Comparison of ENCODE assay signal across 10 cellular contexts in genomic region chr12:113152196-113152834, GRCh38. TPM values are rescaled to one million over a fixed set of nuclear protein-coding genes. Genes with fewer than 3 reads are reported as not detected.
A peak's percentile ranks its signal among the peaks of the same experiment; 100 is the strongest.
DNase-seq lines count a peak whose midpoint lies in the region; ATAC-seq, FAIRE-seq and TF ChIP-seq lines count a peak whose summit lies in the region.
"Had no signal": no experiment of that assay in that cellular context is flagged by ENCODE, and none has a peak within 500 bp of the region (broad histone marks: within the 10 kb centered on the region; RNA-seq: fewer than 3 reads in every experiment).

No MANE protein-coding gene starts in this region.

- intact Hi-C loops in PC-9 (cut with micrococcal nuclease; ENCODE audit: unreplicated experiment) (loop anchor here (2.0 to 10.0 kb wide), 2 partner anchors 18 to 248 kb away; partner anchors contain the start of genes OAS1 and RASAL1), endothelial cell of umbilical vein (cut with micrococcal nuclease) (loop anchor here (2.0 to 5.0 kb wide), 2 partner anchors 55 to 248 kb away; no protein-coding TSS in a partner anchor), psoas muscle (cut with DNase I) (loop anchor here (5.0 to 10.0 kb wide), 2 partner anchors 98 to 105 kb away; partner anchors contain the start of gene DTX1 (in 1 of the 2))

- dilution Hi-C loops in endothelial cell of umbilical vein (cut with MboI; ENCODE audit: extremely low pct_ligation_motif_present, low sequenced_read_pairs): no loop called here

- BruUV-seq in PC-9 (replicated peaks; lab: Mats Ljungman, UMichigan) (no TSS peak), endothelial cell of umbilical vein (replicated peaks; lab: Mats Ljungman, UMichigan) (no TSS peak)

- H3K79me2 ChIP-seq in PC-9 (ENCODE audit: low read depth): no peaks in the 10 kb centered on the region
- no peaks in the 10 kb centered on the region for H3K79me2 ChIP-seq in endothelial cell of umbilical vein (ENCODE audit: control insufficient read depth, insufficient read depth, low read length)

- TF ChIP-seq CTCF in PC-9 (conservative IDR thresholded peaks at IDR 0.05) (no peak), endothelial cell of umbilical vein (IDR thresholded peaks at IDR 0.05; ENCODE audit: extremely low read depth in 1 of 2, insufficient read depth in 1 of 2, low read depth in 1 of 2, low read length in 2 of 2) (no peak), psoas muscle (IDR thresholded peaks at IDR 0.05) (no peak)

- no peak overlapping the region for H3K9ac ChIP-seq in endothelial cell of umbilical vein (replicated peaks; ENCODE audit: extremely low read depth, insufficient read depth, low read length)

- H3K9me2 ChIP-seq in PC-9 (ENCODE audit: insufficient read depth): no peaks in the 10 kb centered on the region

- H3K9me1 ChIP-seq in endothelial cell of umbilical vein (replicated peaks; ENCODE audit: control insufficient read depth, extremely low read depth, insufficient read depth, low read length): no peaks in the 10 kb centered on the region

- H3K36me3 ChIP-seq in PC-9 (ENCODE audit: low read depth): no peaks in the 10 kb centered on the region
- H3K36me3 ChIP-seq in endothelial cell of umbilical vein (ENCODE audit: control insufficient read depth in 2 of 2, extremely low read depth in 1 of 2, insufficient read depth in 2 of 2, low read length in 2 of 2): no peaks in the 10 kb centered on the region
- H3K36me3 ChIP-seq in psoas muscle (ENCODE audit: insufficient read depth in 1 of 2, low read depth in 1 of 2): peaks cover 0 to under 1% of the 10 kb centered on the region in 2 donors

- peak overlapping the region; percentile 88; the same call in 1 of the 2 replicates for H2AFZ ChIP-seq in PC-9
- no peak overlapping the region for H2AFZ ChIP-seq in endothelial cell of umbilical vein (ENCODE audit: low read depth, low read length)

- TF ChIP-seq POLR2A in endothelial cell of umbilical vein (IDR thresholded peaks at IDR 0.05; ENCODE audit: low read depth, low read length): no peak

- no peak overlapping the region for H3K27ac ChIP-seq in PC-9
- H3K27ac ChIP-seq in endothelial cell of umbilical vein (ENCODE audit: insufficient read depth, low read depth, low read length): no peak overlapping the region
- no peak overlapping the region for H3K27ac ChIP-seq in psoas muscle

- CTCF ChIA-PET in PC-9 (lab: Charles Lee): interaction anchor here (0.5 to 2.9 kb wide), 4 partner anchors 17 to 172 kb away, joined by 3 to 21 read pairs (median 6); partner anchors contain the start of gene RASAL1
- CTCF ChIA-PET in endothelial cell of umbilical vein (lab: Charles Lee): interaction anchor here (0.7 to 5.9 kb wide), 7 partner anchors 8 to 159 kb away, joined by 3 to 114 read pairs (median 10); no protein-coding TSS in a partner anchor

- POLR2A ChIA-PET in PC-9 (lab: Charles Lee; ENCODE audit: unreplicated experiment): interaction anchor here (0.6 kb wide), 2 partner anchors 358 to 1567 kb away, joined by 6 to 14 read pairs; no protein-coding TSS in a partner anchor
- POLR2A ChIA-PET in endothelial cell of umbilical vein (lab: Charles Lee): no interaction called here

- H3K9me3 ChIP-seq in PC-9 (ENCODE audit: insufficient read depth, low read depth): no peaks in the 10 kb centered on the region
- no peaks in the 10 kb centered on the region for H3K9me3 ChIP-seq in endothelial cell of umbilical vein (replicated peaks; ENCODE audit: control insufficient read depth, insufficient read depth, low read length)
- no peaks in the 10 kb centered on the region for H3K9me3 ChIP-seq in psoas muscle

- ATAC-seq in psoas muscle: no peak
- ATAC-seq in HG03139 (IDR thresholded peaks at IDR 0.05; ENCODE audit: unreplicated experiment): no peak

- DNase-seq in DMS53 (lab: John Stamatoyannopoulos, UW) (peak; percentile 53), DMS53 treated with DMSO at 0.1 percent for 48 hours (lab: John Stamatoyannopoulos, UW; ENCODE audit: unreplicated experiment) (no peak), PC-9 (no peak), endothelial cell of umbilical vein (ENCODE audit: low read depth, low spot score) (no peak), psoas muscle (no peak), SW 1271 (lab: John Stamatoyannopoulos, UW) (no peak), SHP77 (lab: John Stamatoyannopoulos, UW) (no peak)

- H3K4me2 ChIP-seq in PC-9 (peak overlapping the region; percentile 81), endothelial cell of umbilical vein (ENCODE audit: insufficient read depth, low read length) (peak overlapping the region; percentile 64)

- no peaks in the 10 kb centered on the region for H3K27me3 ChIP-seq in PC-9 (ENCODE audit: insufficient read depth, low read depth)
- H3K27me3 ChIP-seq in endothelial cell of umbilical vein (ENCODE audit: control insufficient read depth in 2 of 2, insufficient read depth in 2 of 2, low read length in 2 of 2): peaks cover 22 to 29% of the 10 kb centered on the region in 2 experiments
- H3K27me3 ChIP-seq in psoas muscle (ENCODE audit: insufficient read depth in 3 of 3, low read length in 2 of 3): peaks cover 0 to 63% (median 9%) of the 10 kb centered on the region in 3 donors

- H3K4me1 ChIP-seq in PC-9 (replicated peaks; ENCODE audit: insufficient read depth) (peaks cover 18% of the 10 kb centered on the region; the same call in 1 of the 2 replicates), endothelial cell of umbilical vein (ENCODE audit: control insufficient read depth, extremely low read depth, insufficient read depth, low read length) (no peaks in the 10 kb centered on the region), psoas muscle (peaks cover 8% of the 10 kb centered on the region)

- WGBS in psoas muscle, 3 donors: 24 to 29% (median 26%) methylated on average over 9 of the region's 9 CpGs

- no peak for FAIRE-seq in endothelial cell of umbilical vein (lab: Jason Lieb, UNC)
- FAIRE-seq: A204.1 had no signal

- H3K4me3 ChIP-seq in PC-9 (peak overlapping the region; percentile 61; the same call in 1 of the 2 replicates), endothelial cell of umbilical vein (replicated peaks in 1 of 3; ENCODE audit: insufficient read depth in 1 of 3, low read depth in 1 of 3, low read length in 3 of 3) (no peak overlapping the region), psoas muscle (peak overlapping the region; percentile 50)

- peaks cover 14% of the 10 kb centered on the region; the same call in 1 of the 2 replicates for H3F3A ChIP-seq in PC-9 (ENCODE audit: insufficient read depth, low read depth)

- H4K20me1 ChIP-seq in PC-9 (ENCODE audit: insufficient read depth) (no peaks in the 10 kb centered on the region), endothelial cell of umbilical vein (replicated peaks; ENCODE audit: control insufficient read depth, extremely low read depth, insufficient read depth, low read length) (no peaks in the 10 kb centered on the region)

TF ChIP-seq in endothelial cell of umbilical vein, 7 proteins besides CTCF, POLR2A, EP300 and RAD21 (continues in another document):
- TF ChIP-seq MYC (IDR thresholded peaks at IDR 0.05; ENCODE audit: low read depth, low read length) (no peak), EZH2 (IDR thresholded peaks at IDR 0.05; ENCODE audit: borderline replicate concordance, low read depth, low read length, severe bottlenecking) (no peak)

RNA-seq across cellular contexts. Expression of gene CFAP73, which starts 2.8 kb away (rescaled TPM):
- 1.3 and 1.9 TPM in 2 replicates for total RNA-seq in PC-9 (2021)
- not detected in 2 replicates for total RNA-seq in endothelial cell of umbilical vein
- polyA plus RNA-seq in endothelial cell of umbilical vein: not detected in 2 replicates
- polyA plus RNA-seq in endothelial cell of umbilical vein (2011; cell fraction: cytosol; rRNA removed): not detected in 2 replicates
- not detected in 2 replicates for polyA plus RNA-seq in endothelial cell of umbilical vein (2011; cell fraction: nucleus; rRNA removed)
- polyA plus RNA-seq in endothelial cell of umbilical vein (2012): 0.12 and 0.15 TPM in 2 replicates
- polyA minus RNA-seq in endothelial cell of umbilical vein: not detected in 2 replicates
- polyA minus RNA-seq in endothelial cell of umbilical vein (2011; cell fraction: cytosol; rRNA and poly(A)+ RNA removed): 1.0 TPM
- not detected in 2 replicates for polyA minus RNA-seq in endothelial cell of umbilical vein (2011; cell fraction: nucleus; rRNA and poly(A)+ RNA removed)
- total RNA-seq in psoas muscle: not detected
- polyA plus RNA-seq in psoas muscle: under 1 TPM; 0.17 to 0.35 (median 0.30) TPM
- total RNA-seq: glomerular endothelial cell had no signal

RNA-seq across cellular contexts. Expression of gene RASAL1, which starts 16.8 kb away (rescaled TPM):
- total RNA-seq in PC-9 (2021): 14.9 and 23.6 TPM in 2 replicates
- not detected in 2 replicates for total RNA-seq in endothelial cell of umbilical vein
- polyA plus RNA-seq in endothelial cell of umbilical vein: not detected in 2 replicates
- polyA plus RNA-seq in endothelial cell of umbilical vein (2011; cell fraction: cytosol; rRNA removed): not detected in 2 replicates
- not detected in 2 replicates for polyA plus RNA-seq in endothelial cell of umbilical vein (2011; cell fraction: nucleus; rRNA removed)
- polyA plus RNA-seq in endothelial cell of umbilical vein (2012): not detected in 2 replicates
- polyA minus RNA-seq in endothelial cell of umbilical vein: not detected in 2 replicates
- polyA minus RNA-seq in endothelial cell of umbilical vein (2011; cell fraction: cytosol; rRNA and poly(A)+ RNA removed): not detected
- polyA minus RNA-seq in endothelial cell of umbilical vein (2011; cell fraction: nucleus; rRNA and poly(A)+ RNA removed): not detected in 2 replicates
- under 1 TPM in 1 of 4 donors, not detected in 3; 0.89 TPM for total RNA-seq in psoas muscle
- polyA plus RNA-seq in psoas muscle: not detected
- total RNA-seq: glomerular endothelial cell had no signal

RNA-seq across cellular contexts. Expression of gene DDX54, which starts 33.0 kb away (rescaled TPM):
- total RNA-seq in PC-9 (2021): 80.1 and 81.3 TPM in 2 replicates
- total RNA-seq in endothelial cell of umbilical vein: 76.4 and 90.0 TPM in 2 replicates
- polyA plus RNA-seq in endothelial cell of umbilical vein: 41.9 and 54.1 TPM in 2 replicates
- polyA plus RNA-seq in endothelial cell of umbilical vein (2011; cell fraction: cytosol; rRNA removed): 60.6 and 60.8 TPM in 2 replicates
- 70.0 and 79.9 TPM in 2 replicates for polyA plus RNA-seq in endothelial cell of umbilical vein (2011; cell fraction: nucleus; rRNA removed)
- polyA plus RNA-seq in endothelial cell of umbilical vein (2012): 34.6 and 38.7 TPM in 2 replicates
- 26.9 and 43.8 TPM in 2 replicates for polyA minus RNA-seq in endothelial cell of umbilical vein
- 41.9 TPM for polyA minus RNA-seq in endothelial cell of umbilical vein (2011; cell fraction: cytosol; rRNA and poly(A)+ RNA removed)
- polyA minus RNA-seq in endothelial cell of umbilical vein (2011; cell fraction: nucleus; rRNA and poly(A)+ RNA removed): 36.6 and 38.9 TPM in 2 replicates
- 10 to 100 TPM; 61.9 to 93.5 (median 81.5) TPM for total RNA-seq in psoas muscle
- 10 to 100 TPM; 53.6 to 88.7 (median 53.7) TPM for polyA plus RNA-seq in psoas muscle

RNA-seq across cellular contexts. Expression of gene RITA1, which starts 33.2 kb away (rescaled TPM):
- total RNA-seq in PC-9 (2021): 15.8 and 16.1 TPM in 2 replicates
- total RNA-seq in endothelial cell of umbilical vein: 20.4 and 20.7 TPM in 2 replicates
- 21.1 and 21.3 TPM in 2 replicates for polyA plus RNA-seq in endothelial cell of umbilical vein
- 12.9 and 16.2 TPM in 2 replicates for polyA plus RNA-seq in endothelial cell of umbilical vein (2011; cell fraction: cytosol; rRNA removed)
- polyA plus RNA-seq in endothelial cell of umbilical vein (2011; cell fraction: nucleus; rRNA removed): 6.4 and 7.6 TPM in 2 replicates
- polyA plus RNA-seq in endothelial cell of umbilical vein (2012): 16.4 and 17.8 TPM in 2 replicates
- polyA minus RNA-seq in endothelial cell of umbilical vein: 7.9 and 8.3 TPM in 2 replicates
- 22.8 TPM for polyA minus RNA-seq in endothelial cell of umbilical vein (2011; cell fraction: cytosol; rRNA and poly(A)+ RNA removed)
- 4.5 and 8.0 TPM in 2 replicates for polyA minus RNA-seq in endothelial cell of umbilical vein (2011; cell fraction: nucleus; rRNA and poly(A)+ RNA removed)
- total RNA-seq in psoas muscle: 10 to 100 TPM; 13.0 to 19.4 (median 14.7) TPM
- polyA plus RNA-seq in psoas muscle: 10 to 100 TPM; 13.7 to 28.5 (median 15.5) TPM

Comparison
In these comparisons a context has a peak if more than half of its experiments do, and no peak if none do; other contexts are left out.
1. H3K4me3 ChIP-seq: peak in PC-9 (single experiment) and psoas muscle (single experiment); none in endothelial cell of umbilical vein (0 of 3).